1 cellular context compared by ENCODE assay signal in genomic region chr3:125414671-125415070, GRCh38.
TF ChIP-seq lines count a peak whose summit lies in the region.

No MANE protein-coding gene starts in this region.

TF ChIP-seq in GM23338, 12 proteins besides CTCF, POLR2A, EP300 and RAD21 (continued from another document):
- TF ChIP-seq ZNF114 (CRISPR knock-in tag; IDR thresholded peaks at IDR 0.05) (no peak), CREB1 (CRISPR knock-in tag; IDR thresholded peaks at IDR 0.05; ENCODE audit: low read depth) (no peak), STAT1 (IDR thresholded peaks at IDR 0.05; ENCODE audit: unreplicated experiment) (no peak), JUNB (IDR thresholded peaks at IDR 0.05; ENCODE audit: unreplicated experiment) (no peak), POLR2AphosphoS5 (IDR thresholded peaks at IDR 0.05; ENCODE audit: low read depth) (no peak), ZNF331 (CRISPR knock-in tag; IDR thresholded peaks at IDR 0.05; ENCODE audit: low read depth) (no peak)
